ENCODE assay signal across 8 cellular contexts in genomic region chr12:42325776-42326465, GRCh38. TPM values are rescaled to one million over a fixed set of nuclear protein-coding genes. Genes with fewer than 3 reads are reported as not detected.
DNase-seq lines count a peak whose midpoint lies in the region; ATAC-seq, FAIRE-seq and TF ChIP-seq lines count a peak whose summit lies in the region.

TSS of gene PPHLN1 (plus strand) at chr12:42326167. CDS start at chr12:42335903, 9,736 bp downstream.
TSS of gene ZCRB1 (minus strand) at chr12:42326094. CDS start at chr12:42324102, 1,992 bp downstream.

- H3K4me3 Mint-ChIP-seq in T-helper 1 cell treated with Interleukin-12 subunit alpha and Interleukin-12 subunit beta and Interleukin-4 antibody, amounts not matched to agents 30 μg/mL and 1 μg/mL, for 36 hours: peak within 1 kb of the TSS; percentile 99

- ATAC-seq in HG02763 (IDR thresholded peaks at IDR 0.05; ENCODE audit: unreplicated experiment): peak; percentile 96
- peak; percentile 93 to 98 (median 96) for ATAC-seq in psoas muscle

- H3K36me3 ChIP-seq in right atrium auricular region (no peaks in the 10 kb centered on the region), psoas muscle (ENCODE audit: insufficient read depth in 1 of 2, low read depth in 1 of 2) (peaks cover 0 to 25% of the 10 kb centered on the region in 2 donors)

- DNase-seq in GM13976 (ENCODE audit: low spot score) (peak; percentile 89), NCI-H1417 (lab: John Stamatoyannopoulos, UW) (peak; percentile 89 to 94 (median 90)), amniotic stem cell (lab: John Stamatoyannopoulos, UW) (peak; percentile 64), right atrium auricular region (ENCODE audit: low spot score) (peak; percentile 85), psoas muscle (peak; percentile 84 to 91), urothelium cell line (ENCODE audit: low spot score) (peak; percentile 93)

- H3K9me3 ChIP-seq in right atrium auricular region (no peaks in the 10 kb centered on the region), psoas muscle (no peaks in the 10 kb centered on the region)

- H3K4me3 ChIP-seq in right atrium auricular region: peak within 1 kb of the TSS; percentile 74 to 96
- peak within 1 kb of the TSS; percentile 84 for H3K4me3 ChIP-seq in psoas muscle

- H3K27ac Mint-ChIP-seq in T-helper 1 cell treated with Interleukin-12 subunit alpha and Interleukin-12 subunit beta and Interleukin-4 antibody, amounts not matched to agents 30 μg/mL and 1 μg/mL, for 36 hours: peak within 1 kb of the TSS; percentile 99

- TF ChIP-seq CTCF in GM13976 (IDR thresholded peaks at IDR 0.05; ENCODE audit: borderline replicate concordance, control extremely low read depth, extremely low read depth, insufficient read depth, missing control alignments) (no peak), right atrium auricular region (IDR thresholded peaks at IDR 0.05) (peak in 1 of 2 donors; percentile 20), psoas muscle (IDR thresholded peaks at IDR 0.05) (no peak)

- H3K27ac ChIP-seq in right atrium auricular region: peak within 1 kb of the TSS; percentile 84 to 89
- peak within 1 kb of the TSS; percentile 85 for H3K27ac ChIP-seq in psoas muscle

- H3K9me3 Mint-ChIP-seq in T-helper 1 cell treated with Interleukin-12 subunit alpha and Interleukin-12 subunit beta and Interleukin-4 antibody, amounts not matched to agents 30 μg/mL and 1 μg/mL, for 36 hours: no peaks in the 10 kb centered on the region

- FAIRE-seq in urothelium cell line (lab: Jason Lieb, UNC): no peak

- peaks cover 28% of the 10 kb centered on the region for H3K4me1 Mint-ChIP-seq in T-helper 1 cell treated with Interleukin-12 subunit alpha and Interleukin-12 subunit beta and Interleukin-4 antibody, amounts not matched to agents 30 μg/mL and 1 μg/mL, for 36 hours (ENCODE audit: low read depth)

- in situ Hi-C loops in GM13976 (cut with MboI; ENCODE audit: low sequenced_read_pairs, unreplicated experiment): loop anchor here (10.0 kb wide), 1 partner anchor 191 kb away; no protein-coding TSS in a partner anchor

- intact Hi-C loops in psoas muscle (cut with DNase I): loop anchor here (2.0 to 5.0 kb wide), 2 partner anchors 89 to 194 kb away; no protein-coding TSS in a partner anchor

- H3K4me1 ChIP-seq in right atrium auricular region: peaks cover 0 to 25% of the 10 kb centered on the region in 2 donors
- peaks cover 11% of the 10 kb centered on the region for H3K4me1 ChIP-seq in psoas muscle

- H3K27me3 Mint-ChIP-seq in T-helper 1 cell treated with Interleukin-12 subunit alpha and Interleukin-12 subunit beta and Interleukin-4 antibody, amounts not matched to agents 30 μg/mL and 1 μg/mL, for 36 hours (ENCODE audit: low read depth): no peaks in the 10 kb centered on the region

- H3K27me3 ChIP-seq in right atrium auricular region: no peaks in the 10 kb centered on the region
- no peaks in the 10 kb centered on the region for H3K27me3 ChIP-seq in psoas muscle (ENCODE audit: insufficient read depth in 3 of 3, low read length in 2 of 3)

- 0% methylated on average over 45 to 50 of the region's 50 CpGs for WGBS in psoas muscle, 3 donors

- H3K36me3 Mint-ChIP-seq in T-helper 1 cell treated with Interleukin-12 subunit alpha and Interleukin-12 subunit beta and Interleukin-4 antibody, amounts not matched to agents 30 μg/mL and 1 μg/mL, for 36 hours (ENCODE audit: low read depth): peaks cover 18% of the 10 kb centered on the region

RNA-seq across cellular contexts. Expression of gene PPHLN1, which starts in this region (rescaled TPM):
- 10 to 100 TPM; 36.6 to 46.6 TPM for total RNA-seq in right atrium auricular region
- total RNA-seq in psoas muscle: 10 to 100 TPM; 27.0 to 43.8 (median 30.2) TPM
- polyA plus RNA-seq in psoas muscle: 10 to 100 TPM; 25.7 to 52.9 (median 26.4) TPM

RNA-seq across cellular contexts. Expression of gene ZCRB1, which starts in this region (rescaled TPM):
- total RNA-seq in right atrium auricular region: 10 to 100 TPM; 22.7 to 50.2 TPM
- total RNA-seq in psoas muscle: 10 to 100 TPM; 52.5 to 66.4 (median 57.5) TPM
- 10 to 100 TPM; 22.1 to 65.1 (median 35.0) TPM for polyA plus RNA-seq in psoas muscle

Comparison
In these comparisons a context has a peak if more than half of its experiments do, and no peak if none do; other contexts are left out.
1. Peak in every context shown above with its lines: DNase-seq, ATAC-seq, H3K4me3 ChIP-seq and H3K27ac ChIP-seq.